In the genomic region with DNA sequence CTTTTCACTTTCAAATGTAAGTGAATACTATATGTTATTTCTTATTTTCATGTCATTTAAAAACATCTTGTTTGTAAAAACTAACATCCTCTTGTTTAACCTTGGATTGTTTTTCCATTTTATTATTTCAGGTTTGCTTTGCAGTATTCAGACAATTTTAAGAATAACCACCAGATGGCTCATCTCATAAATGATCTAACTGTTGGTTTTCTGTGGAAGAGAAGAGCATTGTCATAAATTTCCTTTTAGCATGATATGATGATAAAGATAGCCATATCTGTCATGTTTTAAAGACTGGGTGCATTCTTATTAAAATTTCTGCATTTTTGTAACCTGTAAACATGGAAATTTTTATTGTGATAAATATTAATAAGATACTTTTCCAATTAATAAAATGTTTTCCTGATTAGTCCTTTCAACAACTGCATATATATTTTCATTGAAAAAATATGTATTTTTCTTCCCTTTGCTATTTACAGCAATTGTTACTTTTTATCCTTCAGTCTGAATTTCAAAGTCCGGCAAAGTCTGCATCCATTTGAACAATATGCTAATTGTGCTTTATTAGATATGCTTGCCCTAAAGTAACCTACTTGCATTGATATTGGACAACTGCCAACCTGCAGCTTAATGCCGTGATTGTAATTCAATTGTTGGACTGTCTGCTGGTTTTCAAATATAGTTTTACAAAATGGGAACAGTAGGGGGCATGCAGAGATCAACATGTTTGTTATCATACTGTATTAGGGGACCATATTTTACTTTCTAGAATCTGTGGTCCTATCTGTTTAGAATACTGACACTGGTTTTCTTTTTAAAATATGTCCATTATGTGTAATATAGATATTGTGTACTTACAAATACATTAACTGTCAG, we compare ENCODE assay signal across 8 cellular contexts.
DNase-seq lines count a peak whose midpoint lies in the region; ATAC-seq and TF ChIP-seq lines count a peak whose summit lies in the region.
"Had no signal": no experiment of that assay in that cellular context is flagged by ENCODE, and none has a peak within 500 bp of the region (broad histone marks: within the 10 kb centered on the region; RNA-seq: fewer than 3 reads in every experiment).

No MANE protein-coding gene starts in this region.

- no peak overlapping the region for H3K4me2 ChIP-seq in GM23338
- H3K4me2 ChIP-seq in mammary epithelial cell (ENCODE audit: insufficient read depth, low read depth, low read length): no peak overlapping the region

- H2AFZ ChIP-seq in GM23338: no peak overlapping the region
- H2AFZ ChIP-seq in mammary epithelial cell (ENCODE audit: low read depth, low read length): no peak overlapping the region

- BruUV-seq in mammary epithelial cell (replicated peaks; lab: Mats Ljungman, UMichigan): no TSS peak

- H3K27ac ChIP-seq in GM23338 (ENCODE audit: low read depth): no peak overlapping the region
- no peak overlapping the region for H3K27ac ChIP-seq in mammary epithelial cell (ENCODE audit: insufficient read depth, low read depth, low read length)
- H3K27ac ChIP-seq: SJSA1 had no signal

- WGBS in mammary epithelial cell (ENCODE audit: low coverage, missing lambda C conversion rate): 0% methylated on average over 2 of the region's 2 CpGs

- no peak overlapping the region for H3K27ac Mint-ChIP-seq in GM23338
- H3K27ac Mint-ChIP-seq in activated CD4-positive, alpha-beta T cell treated with anti-CD3 and anti-CD28 coated beads, Interleukin-2, amount 10 ng/mL, durations not matched to agents 7 days and 5 days: no peak overlapping the region

- H3F3A ChIP-seq in GM23338 (replicated peaks; ENCODE audit: low read depth): no peaks in the 10 kb centered on the region

- H3K9ac ChIP-seq in mammary epithelial cell (ENCODE audit: insufficient read depth, low read length): no peak overlapping the region

- H3K4me1 ChIP-seq in GM23338 (ENCODE audit: insufficient read depth) (0 out of 2 replicates have a peak, but pooled peaks cover 4% of the 10 kb centered on the region), mammary epithelial cell (ENCODE audit: insufficient read depth, low read length) (no peaks in the 10 kb centered on the region)
- H3K4me1 ChIP-seq: SJSA1 had no signal

- H3K36me3 ChIP-seq in GM23338 (ENCODE audit: insufficient read depth) (no peaks in the 10 kb centered on the region), mammary epithelial cell (ENCODE audit: insufficient read depth, low read length) (no peaks in the 10 kb centered on the region)
- H3K36me3 ChIP-seq: SJSA1 had no signal

- intact Hi-C loops in mammary epithelial cell (cut with micrococcal nuclease): loop anchor here (2.0 kb wide), 1 partner anchor 418 kb away; no protein-coding TSS in a partner anchor

- H3K4me3 Mint-ChIP-seq in GM23338: no peak overlapping the region
- no peak overlapping the region for H3K4me3 Mint-ChIP-seq in activated CD4-positive, alpha-beta T cell treated with anti-CD3 and anti-CD28 coated beads, Interleukin-2, amount 10 ng/mL, durations not matched to agents 7 days and 5 days

- in situ Hi-C loops in mammary epithelial cell (cut with MboI; ENCODE audit: low sequenced_read_pairs in 2 of 2): no loop called here

- POLR2A ChIA-PET in activated CD4-positive, alpha-beta T cell treated with anti-CD3 and anti-CD28 coated beads, Interleukin-2, amount 10 ng/mL, durations not matched to agents 7 days and 5 days (lab: Charles Lee): no interaction called here

- no peaks in the 10 kb centered on the region for H3K9me3 ChIP-seq in mammary epithelial cell (replicated peaks; ENCODE audit: insufficient read depth, low read length)
- H3K9me3 ChIP-seq: SJSA1 had no signal

- TF ChIP-seq CTCF in GM23338 (conservative IDR thresholded peaks at IDR 0.05; ENCODE audit: low read depth in 2 of 2) (peak; percentile 12 to 44; a peak in 3 of 4 replicates), mammary epithelial cell (conservative IDR thresholded peaks at IDR 0.05 in 1 of 2, IDR thresholded peaks at IDR 0.05 in 1 of 2; ENCODE audit: extremely low read depth in 1 of 2, insufficient read depth in 1 of 2, low read depth in 1 of 2, low read length in 2 of 2) (peak; percentile 23 to 44)

- no peak overlapping the region for H3K4me3 ChIP-seq in GM23338
- H3K4me3 ChIP-seq in mammary epithelial cell (replicated peaks in 1 of 3; ENCODE audit: insufficient read depth in 1 of 3, low read depth in 2 of 3, low read length in 3 of 3): no peak overlapping the region
- H3K4me3 ChIP-seq: SJSA1 had no signal

- no peaks in the 10 kb centered on the region for H3K9me3 Mint-ChIP-seq in GM23338
- no peaks in the 10 kb centered on the region for H3K9me3 Mint-ChIP-seq in activated CD4-positive, alpha-beta T cell treated with anti-CD3 and anti-CD28 coated beads, Interleukin-2, amount 10 ng/mL, durations not matched to agents 7 days and 5 days

- H3K36me3 Mint-ChIP-seq in GM23338 (ENCODE audit: low read depth): no peaks in the 10 kb centered on the region
- H3K36me3 Mint-ChIP-seq in activated CD4-positive, alpha-beta T cell treated with anti-CD3 and anti-CD28 coated beads, Interleukin-2, amount 10 ng/mL, durations not matched to agents 7 days and 5 days (ENCODE audit: low read depth): no peaks in the 10 kb centered on the region

- DNase-seq in GM23338 (ENCODE audit: low spot score) (peak; percentile 18), NCI-H2227 (lab: John Stamatoyannopoulos, UW; ENCODE audit: unreplicated experiment) (peak; percentile 64), mammary epithelial cell (peak; percentile 4), myocyte (ENCODE audit: low read depth) (peak; percentile 38)
- DNase-seq in activated CD4-positive, alpha-beta T cell treated with anti-CD3 and anti-CD28 coated beads, Interleukin-2, amount 50 U/mL, for 4 hours: no peak
- DNase-seq in activated CD4-positive, alpha-beta T cell treated with anti-CD3 and anti-CD28 coated beads, Interleukin-2, amount 10 ng/mL, durations not matched to agents 7 days and 5 days: no peak

- CTCF ChIA-PET in mammary epithelial cell (lab: Charles Lee; ENCODE audit: low non-redundant PET): interaction anchor here (0.7 kb wide), 1 partner anchor 685 kb away, joined by 5 read pairs; no protein-coding TSS in a partner anchor
- CTCF ChIA-PET in activated CD4-positive, alpha-beta T cell treated with anti-CD3 and anti-CD28 coated beads, Interleukin-2, amount 10 ng/mL, durations not matched to agents 7 days and 5 days (lab: Charles Lee): no interaction called here

- H3K27me3 ChIP-seq in GM23338 (ENCODE audit: insufficient read depth): no peaks in the 10 kb centered on the region
- H3K27me3 ChIP-seq in mammary epithelial cell (ENCODE audit: insufficient read depth, low read length): peaks cover 2% of the 10 kb centered on the region

- H3K27me3 Mint-ChIP-seq in GM23338 (ENCODE audit: insufficient read depth, low read depth, poor library complexity): no peaks in the 10 kb centered on the region
- no peaks in the 10 kb centered on the region for H3K27me3 Mint-ChIP-seq in activated CD4-positive, alpha-beta T cell treated with anti-CD3 and anti-CD28 coated beads, Interleukin-2, amount 10 ng/mL, durations not matched to agents 7 days and 5 days

- H4K20me1 ChIP-seq in GM23338 (replicated peaks; ENCODE audit: insufficient read depth): no peaks in the 10 kb centered on the region
- H4K20me1 ChIP-seq in mammary epithelial cell (ENCODE audit: insufficient read depth, low read length): no peaks in the 10 kb centered on the region

- dilution Hi-C loops in mammary epithelial cell (cut with HindIII; ENCODE audit: low sequenced_read_pairs): no loop called here

- no peaks in the 10 kb centered on the region; the same call in 1 of the 3 replicates for H3K4me1 Mint-ChIP-seq in GM23338
- H3K4me1 Mint-ChIP-seq in activated CD4-positive, alpha-beta T cell treated with anti-CD3 and anti-CD28 coated beads, Interleukin-2, amount 10 ng/mL, durations not matched to agents 7 days and 5 days: no peaks in the 10 kb centered on the region

- no peaks in the 10 kb centered on the region for H3K79me2 ChIP-seq in GM23338 (replicated peaks; ENCODE audit: insufficient read depth)
- H3K79me2 ChIP-seq in mammary epithelial cell (ENCODE audit: insufficient read depth, low read length): no peaks in the 10 kb centered on the region

- no peak for ATAC-seq in GM23338
- ATAC-seq in HG03439 (IDR thresholded peaks at IDR 0.05; ENCODE audit: unreplicated experiment): no peak

- H3K9me2 ChIP-seq in GM23338 (ENCODE audit: insufficient read depth): no peaks in the 10 kb centered on the region

TF ChIP-seq in GM23338, 12 proteins besides CTCF, POLR2A, EP300 and RAD21 (continues in another document):
- TF ChIP-seq CREB1 (CRISPR knock-in tag; IDR thresholded peaks at IDR 0.05; ENCODE audit: low read depth): no peak
- no peak for TF ChIP-seq NANOG (IDR thresholded peaks at IDR 0.05; ENCODE audit: borderline replicate concordance)
- TF ChIP-seq, protein P1, sequence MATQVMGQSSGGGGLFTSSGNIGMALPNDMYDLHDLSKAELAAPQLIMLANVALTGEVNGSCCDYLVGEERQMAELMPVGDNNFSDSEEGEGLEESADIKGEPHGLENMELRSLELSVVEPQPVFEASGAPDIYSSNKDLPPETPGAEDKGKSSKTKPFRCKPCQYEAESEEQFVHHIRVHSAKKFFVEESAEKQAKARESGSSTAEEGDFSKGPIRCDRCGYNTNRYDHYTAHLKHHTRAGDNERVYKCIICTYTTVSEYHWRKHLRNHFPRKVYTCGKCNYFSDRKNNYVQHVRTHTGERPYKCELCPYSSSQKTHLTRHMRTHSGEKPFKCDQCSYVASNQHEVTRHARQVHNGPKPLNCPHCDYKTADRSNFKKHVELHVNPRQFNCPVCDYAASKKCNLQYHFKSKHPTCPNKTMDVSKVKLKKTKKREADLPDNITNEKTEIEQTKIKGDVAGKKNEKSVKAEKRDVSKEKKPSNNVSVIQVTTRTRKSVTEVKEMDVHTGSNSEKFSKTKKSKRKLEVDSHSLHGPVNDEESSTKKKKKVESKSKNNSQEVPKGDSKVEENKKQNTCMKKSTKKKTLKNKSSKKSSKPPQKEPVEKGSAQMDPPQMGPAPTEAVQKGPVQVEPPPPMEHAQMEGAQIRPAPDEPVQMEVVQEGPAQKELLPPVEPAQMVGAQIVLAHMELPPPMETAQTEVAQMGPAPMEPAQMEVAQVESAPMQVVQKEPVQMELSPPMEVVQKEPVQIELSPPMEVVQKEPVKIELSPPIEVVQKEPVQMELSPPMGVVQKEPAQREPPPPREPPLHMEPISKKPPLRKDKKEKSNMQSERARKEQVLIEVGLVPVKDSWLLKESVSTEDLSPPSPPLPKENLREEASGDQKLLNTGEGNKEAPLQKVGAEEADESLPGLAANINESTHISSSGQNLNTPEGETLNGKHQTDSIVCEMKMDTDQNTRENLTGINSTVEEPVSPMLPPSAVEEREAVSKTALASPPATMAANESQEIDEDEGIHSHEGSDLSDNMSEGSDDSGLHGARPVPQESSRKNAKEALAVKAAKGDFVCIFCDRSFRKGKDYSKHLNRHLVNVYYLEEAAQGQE (IDR thresholded peaks at IDR 0.05; ENCODE audit: unreplicated experiment): no peak
- TF ChIP-seq ZNF331 (CRISPR knock-in tag; IDR thresholded peaks at IDR 0.05; ENCODE audit: low read depth): no peak
- no peak for TF ChIP-seq STAT1 (IDR thresholded peaks at IDR 0.05; ENCODE audit: unreplicated experiment)
- no peak for TF ChIP-seq JUNB (IDR thresholded peaks at IDR 0.05; ENCODE audit: unreplicated experiment)

Comparison
In these comparisons a context has a peak if more than half of its experiments do, and no peak if none do; other contexts are left out.
1. DNase-seq: peak in GM23338 (single experiment), NCI-H2227 (single experiment), mammary epithelial cell (single experiment) and myocyte (single experiment); none in activated CD4-positive, alpha-beta T cell treated with anti-CD3 and anti-CD28 coated beads, Interleukin-2, amount 50 U/mL, for 4 hours (0 of 2) and activated CD4-positive, alpha-beta T cell treated with anti-CD3 and anti-CD28 coated beads, Interleukin-2, amount 10 ng/mL, durations not matched to agents 7 days and 5 days (single experiment).